Comparison of ENCODE assay signal across 20 cellular contexts in genomic region chr3:104635872-104636580, GRCh38.
DNase-seq lines count a peak whose midpoint lies in the region; ATAC-seq and TF ChIP-seq lines count a peak whose summit lies in the region.
"Had no signal": no experiment of that assay in that cellular context is flagged by ENCODE, and none has a peak within 500 bp of the region (broad histone marks: within the 10 kb centered on the region; RNA-seq: fewer than 3 reads in every experiment).

No MANE protein-coding gene starts in this region.

- TF ChIP-seq CTCF in astrocyte of the spinal cord (IDR thresholded peaks at IDR 0.05; ENCODE audit: low read depth, low read length), result peak; percentile 18

- DNase-seq in EH (ENCODE audit: low read depth) (peak; percentile 1), HEK293T (ENCODE audit: extremely low spot score) (peak; percentile 6), astrocyte of the spinal cord (ENCODE audit: low read depth, low spot score) (no peak), islet precursor cell (peak; percentile 57), SW480 (ENCODE audit: low spot score) (no peak), DMS114 treated with DMSO at 0.1 percent for 48 hours (lab: John Stamatoyannopoulos, UW; ENCODE audit: unreplicated experiment) (no peak)
- DNase-seq: activated CD4-positive, alpha-beta T cell treated with anti-CD3 and anti-CD28 coated beads, Interleukin-2, amount 50 U/mL, for 4 hours; activated T-cell treated with anti-CD3 and anti-CD28 coated beads, Interleukin-2, amount 50 U/mL, for 4 hours; caudate nucleus; DMS79; immature natural killer cell; NCI-H1417 treated with DMSO at 0.1 percent for 48 hours; NCI-H2227 treated with DMSO at 0.1 percent for 48 hours; SHP77; stimulated activated CD4-positive, alpha-beta T cell treated with anti-CD3 and anti-CD28 coated beads, Interleukin-4, amount 100 ng/mL, for 24 hours; T-helper 9 cell had no signal

- CTCF ChIA-PET in HEK293T (lab: Yijun Ruan, JAX), result no interaction called here

- ATAC-seq in GM18520 (IDR thresholded peaks at IDR 0.05; ENCODE audit: unreplicated experiment) (no peak), GM21717 (IDR thresholded peaks at IDR 0.05; ENCODE audit: unreplicated experiment) (no peak)
- ATAC-seq: activated naive CD4-positive, alpha-beta T cell treated with anti-CD3 and anti-CD28 coated beads, Interleukin-2, amount 50 U/mL, for 72 hours; activated T-cell treated with anti-CD3 and anti-CD28 coated beads, Interleukin-2, amount 50 U/mL, for 4 hours had no signal

- POLR2A ChIA-PET in HEK293T (lab: Yijun Ruan, JAX), result no interaction called here

- H3K4me3 ChIP-seq in astrocyte of the spinal cord (ENCODE audit: low read depth, low read length), result no peak overlapping the region
- H3K4me3 ChIP-seq: thoracic aorta had no signal

- in situ Hi-C loops in astrocyte of the spinal cord (cut with HindIII; ENCODE audit: low sequenced_read_pairs), result no loop called here

TF ChIP-seq in HEK293T, 16 proteins besides CTCF, POLR2A, EP300 and RAD21:
- TF ChIP-seq SUZ12 (IDR thresholded peaks at IDR 0.05) (no peak), TARDBP (IDR thresholded peaks at IDR 0.05) (no peak), CTBP1 (IDR thresholded peaks at IDR 0.05; ENCODE audit: borderline replicate concordance) (no peak), FOXA1 (IDR thresholded peaks at IDR 0.05) (no peak), L3MBTL2 (conservative IDR thresholded peaks at IDR 0.05) (no peak), ZNF384 (IDR thresholded peaks at IDR 0.05) (no peak), ARNT (IDR thresholded peaks at IDR 0.05) (no peak), FOXK2 (IDR thresholded peaks at IDR 0.05) (no peak), BHLHE40 (IDR thresholded peaks at IDR 0.05; ENCODE audit: borderline replicate concordance) (no peak), ELF4 (IDR thresholded peaks at IDR 0.05) (no peak), FOXM1 (IDR thresholded peaks at IDR 0.05; ENCODE audit: borderline replicate concordance) (no peak)

Comparison
In these comparisons a context has a peak if more than half of its experiments do, and no peak if none do; other contexts are left out.
1. DNase-seq: peak in EH (single experiment), HEK293T (single experiment) and islet precursor cell (single experiment); none in astrocyte of the spinal cord (single experiment), SW480 (single experiment) and DMS114 treated with DMSO at 0.1 percent for 48 hours (single experiment).